Comparison of ENCODE assay signal across 8 cellular contexts in genomic region chr20:325043-325888, GRCh38. TPM values are rescaled to one million over a fixed set of nuclear protein-coding genes. Genes with fewer than 3 reads are reported as not detected.
A peak's percentile ranks its signal among the peaks of the same experiment; 100 is the strongest.
DNase-seq lines count a peak whose midpoint lies in the region; ATAC-seq and TF ChIP-seq lines count a peak whose summit lies in the region.

Gene SOX12 (plus strand): TSS chr20:325552. CDS start chr20:325925, 373 bp downstream.

- H3K27me3 Mint-ChIP-seq in IgD-negative memory B cell = no peaks in the 10 kb centered on the region

- peak within 1 kb of the TSS; percentile 92 to 99 (median 96) for H3K27ac Mint-ChIP-seq in IgD-negative memory B cell

- intact Hi-C loops in OCI-LY7 (cut with micrococcal nuclease; ENCODE audit: unreplicated experiment) = loop anchor here (1.0 kb wide), 1 partner anchor 28 kb away; the partner anchor contains the start of gene ZCCHC3

- TF ChIP-seq CTCF in OCI-LY7 (conservative IDR thresholded peaks at IDR 0.05; ENCODE audit: low read length) (no peak), epithelial cell of esophagus (IDR thresholded peaks at IDR 0.05; ENCODE audit: insufficient read depth, low read depth, low read length, missing control alignments) (no peak)

- peak within 1 kb of the TSS; percentile 99 for H3K4me2 ChIP-seq in OCI-LY7 (ENCODE audit: low read length)

- no peaks in the 10 kb centered on the region for H3K9me3 Mint-ChIP-seq in IgD-negative memory B cell

- H3K4me1 Mint-ChIP-seq in IgD-negative memory B cell = peaks cover 3 to 24% (median 22%) of the 10 kb centered on the region in 3 donors

- H3K4me1 ChIP-seq in OCI-LY7 (ENCODE audit: insufficient read depth, low read length, poor library complexity, severe bottlenecking) (peaks cover 34% of the 10 kb centered on the region), mononuclear cell (ENCODE audit: insufficient read depth, low read length) (peaks cover 36% of the 10 kb centered on the region)

- H3K36me3 Mint-ChIP-seq in IgD-negative memory B cell = peaks cover 7% of the 10 kb centered on the region

- H3K9me3 ChIP-seq in OCI-LY7 (ENCODE audit: low read length) (no peaks in the 10 kb centered on the region), mononuclear cell (ENCODE audit: low read depth, low read length) (no peaks in the 10 kb centered on the region)

- H3K27ac ChIP-seq in OCI-LY7 (ENCODE audit: low read depth, low read length, poor library complexity, severe bottlenecking) = peak within 1 kb of the TSS; percentile 85

- peak within 1 kb of the TSS; percentile 91 for H2AFZ ChIP-seq in OCI-LY7 (ENCODE audit: low read length)

- H3K4me3 ChIP-seq in OCI-LY7 (ENCODE audit: low read depth, low read length, poor library complexity, severe bottlenecking) (peak within 1 kb of the TSS; percentile 98), epithelial cell of esophagus (ENCODE audit: low read length) (peak within 1 kb of the TSS; percentile 67), mononuclear cell (ENCODE audit: low read length) (peak within 1 kb of the TSS; percentile 59)

- CTCF ChIA-PET in OCI-LY7 (lab: Charles Lee; ENCODE audit: unreplicated experiment) = interaction anchor here (1.4 kb wide), 1 partner anchor 15 kb away, joined by 6 read pairs; no protein-coding TSS in a partner anchor

- peaks cover 19% of the 10 kb centered on the region; the same call in 1 of the 2 replicates for H4K20me1 ChIP-seq in OCI-LY7 (ENCODE audit: insufficient read depth, low read length)

- peaks cover 28% of the 10 kb centered on the region for H3K36me3 ChIP-seq in OCI-LY7 (ENCODE audit: insufficient read depth, low read length)

- H3K27me3 ChIP-seq in mononuclear cell (ENCODE audit: insufficient read depth, low read length) = no peaks in the 10 kb centered on the region

- POLR2A ChIA-PET in OCI-LY7 (lab: Charles Lee) = interaction anchor here (0.6 to 3.0 kb wide), 6 partner anchors 13 to 55 kb away, joined by 3 to 12 read pairs (median 5); partner anchors contain the start of genes TRIB3 and ZCCHC3

- H3K79me2 ChIP-seq in OCI-LY7 (ENCODE audit: insufficient read depth, low read depth, low read length) = peaks cover 35% of the 10 kb centered on the region

- peak; percentile 64 for ATAC-seq in GM21576 (IDR thresholded peaks at IDR 0.05; ENCODE audit: unreplicated experiment)

- H3K4me3 Mint-ChIP-seq in IgD-negative memory B cell = peak within 1 kb of the TSS; percentile 90 to 98 (median 95)

- H3K9me2 ChIP-seq in OCI-LY7 (ENCODE audit: insufficient read depth, low read length) = no peaks in the 10 kb centered on the region

- BruUV-seq in OCI-LY7 (replicated peaks; lab: Mats Ljungman, UMichigan) = no TSS peak

- DNase-seq in DMS153 (lab: John Stamatoyannopoulos, UW) (peak; percentile 89), OCI-LY7 (ENCODE audit: low spot score) (peak; percentile 94), activated T-cell treated with anti-CD3 and anti-CD28 coated beads for 4 hours (peak; percentile 97), epithelial cell of esophagus (ENCODE audit: low read depth) (peak; percentile 95)
- DNase-seq in stimulated activated CD8-positive, alpha-beta memory T cell treated with anti-CD3 and anti-CD28 coated beads, Interleukin-4, amount 100 ng/mL, for 1 hour (ENCODE audit: low read depth in 2 of 2, low spot score in 1 of 2) = peak; percentile 93 to 95

RNA-seq across cellular contexts. Expression of gene SOX12, which starts in this region (rescaled TPM):
- 1.9 TPM for polyA plus RNA-seq in IgD-negative memory B cell
- 12.9 and 16.4 TPM in 2 replicates for total RNA-seq in OCI-LY7 (2014; rRNA removed; shearing (Covaris generic))
- total RNA-seq in OCI-LY7 (2022) (43.8 and 46.6 TPM in 2 replicates), mononuclear cell (1.3 TPM)

Comparison
In these comparisons a context has a peak if more than half of its experiments do, and no peak if none do; other contexts are left out.
1. Peak in every context shown above with its lines: DNase-seq, ATAC-seq, H3K4me3 ChIP-seq and H3K27ac ChIP-seq.